In genomic region chr2:128638311-128638710, GRCh38 we compare ENCODE assay signal across 11 cellular contexts.
DNase-seq lines count a peak whose midpoint lies in the region; ATAC-seq and TF ChIP-seq lines count a peak whose summit lies in the region.
"Had no signal": no experiment of that assay in that cellular context is flagged by ENCODE, and none has a peak within 500 bp of the region (broad histone marks: within the 10 kb centered on the region; RNA-seq: fewer than 3 reads in every experiment).

No MANE protein-coding gene starts in this region.

- no peak for TF ChIP-seq POLR2A in testis (IDR thresholded peaks at IDR 0.05)

- CTCF ChIA-PET in activated CD8-positive, alpha-beta memory T cell treated with anti-CD3 and anti-CD28 coated beads, Interleukin-2, amount 10 ng/mL, durations not matched to agents 7 days and 5 days (lab: Charles Lee), result no interaction called here
- CTCF ChIA-PET in activated CD4-positive, alpha-beta T cell treated with anti-CD3 and anti-CD28 coated beads for 36 hours (lab: Charles Lee), result no interaction called here
- CTCF ChIA-PET in activated CD4-positive, alpha-beta T cell treated with anti-CD3 and anti-CD28 coated beads, Interleukin-2, amount 10 ng/mL, durations not matched to agents 7 days and 5 days (lab: Charles Lee), result interaction anchor here (1.7 kb wide), 1 partner anchor 9 kb away, joined by 3 read pairs; no protein-coding TSS in a partner anchor

- intact Hi-C loops in testis (cut with DNase I; ENCODE audit: low total_unique reads), result no loop called here
- intact Hi-C loops in activated CD4-positive, alpha-beta T cell treated with anti-CD3 and anti-CD28 coated beads for 36 hours (cut with DNase I, micrococcal nuclease), result no loop called here

- H3K4me3 ChIP-seq in testis (no peak overlapping the region), H7 (ENCODE audit: insufficient read depth, low read depth, low read length) (no peak overlapping the region)

- H3K36me3 ChIP-seq in testis (ENCODE audit: low read depth, missing control alignments), result no peaks in the 10 kb centered on the region
- no peaks in the 10 kb centered on the region for H3K36me3 ChIP-seq in H7 (replicated peaks; ENCODE audit: control insufficient read depth, insufficient read depth, low read length)

- H3K4me1 Mint-ChIP-seq in activated CD8-positive, alpha-beta memory T cell treated with anti-CD3 and anti-CD28 coated beads, Interleukin-2, amount 10 ng/mL, durations not matched to agents 7 days and 5 days, result no peaks in the 10 kb centered on the region
- no peaks in the 10 kb centered on the region for H3K4me1 Mint-ChIP-seq in activated CD4-positive, alpha-beta T cell treated with anti-CD3 and anti-CD28 coated beads for 36 hours
- H3K4me1 Mint-ChIP-seq in activated CD4-positive, alpha-beta T cell treated with anti-CD3 and anti-CD28 coated beads, Interleukin-2, amount 10 ng/mL, durations not matched to agents 7 days and 5 days, result no peaks in the 10 kb centered on the region

- H3K27ac Mint-ChIP-seq in activated CD8-positive, alpha-beta memory T cell treated with anti-CD3 and anti-CD28 coated beads, Interleukin-2, amount 10 ng/mL, durations not matched to agents 7 days and 5 days, result no peak overlapping the region
- H3K27ac Mint-ChIP-seq in activated CD4-positive, alpha-beta T cell treated with anti-CD3 and anti-CD28 coated beads for 36 hours, result no peak overlapping the region
- H3K27ac Mint-ChIP-seq in activated CD4-positive, alpha-beta T cell treated with anti-CD3 and anti-CD28 coated beads, Interleukin-2, amount 10 ng/mL, durations not matched to agents 7 days and 5 days, result no peak overlapping the region
- H3K27ac Mint-ChIP-seq: stimulated activated naive B cell treated with anti-CD40 and anti-IgM and Interleukin-4, amounts not matched to agents 10 μg/mL and 1 μg/mL and 100 μg/mL, for 72 hours had no signal

- no peaks in the 10 kb centered on the region for H3K36me3 Mint-ChIP-seq in activated CD8-positive, alpha-beta memory T cell treated with anti-CD3 and anti-CD28 coated beads, Interleukin-2, amount 10 ng/mL, durations not matched to agents 7 days and 5 days
- no peaks in the 10 kb centered on the region for H3K36me3 Mint-ChIP-seq in activated CD4-positive, alpha-beta T cell treated with anti-CD3 and anti-CD28 coated beads for 36 hours (ENCODE audit: low read depth)
- H3K36me3 Mint-ChIP-seq in activated CD4-positive, alpha-beta T cell treated with anti-CD3 and anti-CD28 coated beads, Interleukin-2, amount 10 ng/mL, durations not matched to agents 7 days and 5 days (ENCODE audit: low read depth), result no peaks in the 10 kb centered on the region
- H3K36me3 Mint-ChIP-seq: stimulated activated naive B cell treated with anti-CD40 and anti-IgM and Interleukin-4, amounts not matched to agents 10 μg/mL and 1 μg/mL and 100 μg/mL, for 72 hours had no signal

- TF ChIP-seq CTCF in testis (IDR thresholded peaks at IDR 0.05), result no peak

- no peaks in the 10 kb centered on the region for H3K4me1 ChIP-seq in testis

- ATAC-seq in activated CD8-positive, alpha-beta memory T cell treated with anti-CD3 and anti-CD28 coated beads, Interleukin-2, amount 10 ng/mL, durations not matched to agents 7 days and 5 days, result no peak
- no peak for ATAC-seq in activated CD4-positive, alpha-beta T cell treated with anti-CD3 and anti-CD28 coated beads for 36 hours

- H3K9me3 ChIP-seq in testis, result no peaks in the 10 kb centered on the region

- H3K27ac ChIP-seq in testis, result no peak overlapping the region

- 67 to 80% methylated on average over 9 of the region's 9 CpGs for WGBS in testis, 2 donors

- POLR2A ChIA-PET in activated CD4-positive, alpha-beta T cell treated with anti-CD3 and anti-CD28 coated beads for 36 hours (lab: Charles Lee), result no interaction called here
- POLR2A ChIA-PET in activated CD4-positive, alpha-beta T cell treated with anti-CD3 and anti-CD28 coated beads, Interleukin-2, amount 10 ng/mL, durations not matched to agents 7 days and 5 days (lab: Charles Lee), result no interaction called here

- no peaks in the 10 kb centered on the region for H3K9me3 Mint-ChIP-seq in activated CD8-positive, alpha-beta memory T cell treated with anti-CD3 and anti-CD28 coated beads, Interleukin-2, amount 10 ng/mL, durations not matched to agents 7 days and 5 days (ENCODE audit: low read depth)
- no peaks in the 10 kb centered on the region for H3K9me3 Mint-ChIP-seq in activated CD4-positive, alpha-beta T cell treated with anti-CD3 and anti-CD28 coated beads for 36 hours (ENCODE audit: low read depth)
- H3K9me3 Mint-ChIP-seq in activated CD4-positive, alpha-beta T cell treated with anti-CD3 and anti-CD28 coated beads, Interleukin-2, amount 10 ng/mL, durations not matched to agents 7 days and 5 days, result no peaks in the 10 kb centered on the region
- H3K9me3 Mint-ChIP-seq: stimulated activated naive B cell treated with anti-CD40 and anti-IgM and Interleukin-4, amounts not matched to agents 10 μg/mL and 1 μg/mL and 100 μg/mL, for 72 hours had no signal

- DNase-seq in activated CD8-positive, alpha-beta memory T cell treated with anti-CD3 and anti-CD28 coated beads for 24 hours, result peak; percentile 33
- no peak for DNase-seq in activated CD8-positive, alpha-beta memory T cell treated with anti-CD3 and anti-CD28 coated beads, Interleukin-2, amount 50 U/mL, for 4 hours
- DNase-seq in activated CD8-positive, alpha-beta memory T cell treated with anti-CD3 and anti-CD28 coated beads, Interleukin-2, amount 10 ng/mL, durations not matched to agents 7 days and 5 days, result peak; percentile 33
- DNase-seq in islet precursor cell (peak; percentile 48), testis (peak; percentile 12), H7 (no peak)
- DNase-seq in activated CD4-positive, alpha-beta T cell treated with anti-CD3 and anti-CD28 coated beads for 36 hours, result no peak
- no peak for DNase-seq in activated CD4-positive, alpha-beta T cell treated with anti-CD3 and anti-CD28 coated beads, Interleukin-2, amount 10 ng/mL, durations not matched to agents 7 days and 5 days
- DNase-seq: activated T-cell treated with anti-CD3 and anti-CD28 coated beads, Interleukin-2, amount 50 U/mL, for 48 hours; OCI-M1; stimulated activated naive B cell treated with anti-CD40 and anti-IgM and Interleukin-4, amounts not matched to agents 10 μg/mL and 1 μg/mL and 100 μg/mL, for 72 hours had no signal

- no peak overlapping the region for H3K4me3 Mint-ChIP-seq in activated CD8-positive, alpha-beta memory T cell treated with anti-CD3 and anti-CD28 coated beads, Interleukin-2, amount 10 ng/mL, durations not matched to agents 7 days and 5 days
- H3K4me3 Mint-ChIP-seq in activated CD4-positive, alpha-beta T cell treated with anti-CD3 and anti-CD28 coated beads for 36 hours, result no peak overlapping the region
- no peak overlapping the region for H3K4me3 Mint-ChIP-seq in activated CD4-positive, alpha-beta T cell treated with anti-CD3 and anti-CD28 coated beads, Interleukin-2, amount 10 ng/mL, durations not matched to agents 7 days and 5 days
- H3K4me3 Mint-ChIP-seq: stimulated activated naive B cell treated with anti-CD40 and anti-IgM and Interleukin-4, amounts not matched to agents 10 μg/mL and 1 μg/mL and 100 μg/mL, for 72 hours had no signal

- H3K27me3 Mint-ChIP-seq in activated CD8-positive, alpha-beta memory T cell treated with anti-CD3 and anti-CD28 coated beads, Interleukin-2, amount 10 ng/mL, durations not matched to agents 7 days and 5 days, result peaks cover 21% of the 10 kb centered on the region
- peaks cover 1% of the 10 kb centered on the region for H3K27me3 Mint-ChIP-seq in activated CD4-positive, alpha-beta T cell treated with anti-CD3 and anti-CD28 coated beads for 36 hours
- peaks cover 7% of the 10 kb centered on the region for H3K27me3 Mint-ChIP-seq in activated CD4-positive, alpha-beta T cell treated with anti-CD3 and anti-CD28 coated beads, Interleukin-2, amount 10 ng/mL, durations not matched to agents 7 days and 5 days
- H3K27me3 Mint-ChIP-seq: stimulated activated naive B cell treated with anti-CD40 and anti-IgM and Interleukin-4, amounts not matched to agents 10 μg/mL and 1 μg/mL and 100 μg/mL, for 72 hours had no signal

- H3K27me3 ChIP-seq in testis (no peaks in the 10 kb centered on the region), H7 (ENCODE audit: control insufficient read depth, insufficient read depth, low read length) (no peaks in the 10 kb centered on the region)

Comparison
In these comparisons a context has a peak if more than half of its experiments do, and no peak if none do; other contexts are left out.
1. DNase-seq: peak in activated CD8-positive, alpha-beta memory T cell treated with anti-CD3 and anti-CD28 coated beads for 24 hours (single experiment), activated CD8-positive, alpha-beta memory T cell treated with anti-CD3 and anti-CD28 coated beads, Interleukin-2, amount 10 ng/mL, durations not matched to agents 7 days and 5 days (single experiment), islet precursor cell (single experiment) and testis (single experiment); none in activated CD8-positive, alpha-beta memory T cell treated with anti-CD3 and anti-CD28 coated beads, Interleukin-2, amount 50 U/mL, for 4 hours (single experiment), H7 (single experiment), activated CD4-positive, alpha-beta T cell treated with anti-CD3 and anti-CD28 coated beads for 36 hours (single experiment) and activated CD4-positive, alpha-beta T cell treated with anti-CD3 and anti-CD28 coated beads, Interleukin-2, amount 10 ng/mL, durations not matched to agents 7 days and 5 days (single experiment).